ENCODE assay signal across 10 cellular contexts in genomic region chr2:27494944-27495554, GRCh38. TPM values are rescaled to one million over a fixed set of nuclear protein-coding genes. Genes with fewer than 3 reads are reported as not detected.
A peak's percentile ranks its signal among the peaks of the same experiment; 100 is the strongest.
DNase-seq lines count a peak whose midpoint lies in the region; ATAC-seq, FAIRE-seq and TF ChIP-seq lines count a peak whose summit lies in the region.
"Had no signal": no experiment of that assay in that cellular context is flagged by ENCODE, and none has a peak within 500 bp of the region (broad histone marks: within the 10 kb centered on the region; RNA-seq: fewer than 3 reads in every experiment).

Gene FNDC4, minus strand, starts transcription at chr2:27495200. Its CDS starts 521 bp downstream, at chr2:27494679.

- H3K36me3 ChIP-seq in muscle layer of duodenum (ENCODE audit: control insufficient read depth in 1 of 2, insufficient read depth in 2 of 2, low read length in 2 of 2): peaks cover 0 to 7% of the 10 kb centered on the region in 2 donors
- H3K36me3 ChIP-seq in vagina: no peaks in the 10 kb centered on the region

- no peak for FAIRE-seq in GM19239 (lab: Jason Lieb, UNC)
- FAIRE-seq in GM12891 (lab: Jason Lieb, UNC): no peak
- FAIRE-seq: TTC549 had no signal

- H3K9me3 ChIP-seq in muscle layer of duodenum (ENCODE audit: control insufficient read depth in 1 of 2, low read length in 2 of 2) (no peaks in the 10 kb centered on the region), vagina (no peaks in the 10 kb centered on the region)

- H3K27me3 Mint-ChIP-seq in activated CD4-positive, alpha-beta T cell treated with anti-CD3 and anti-CD28 coated beads, Interleukin-2, amount 10 ng/mL, durations not matched to agents 7 days and 5 days: peaks cover 53% of the 10 kb centered on the region

- DNase-seq in NCI-H2171 treated with DMSO at 0.1 percent for 48 hours (lab: John Stamatoyannopoulos, UW): peak; percentile 10
- no peak for DNase-seq in NCI-H2171 (lab: John Stamatoyannopoulos, UW)
- peak; percentile 10 for DNase-seq in activated CD4-positive, alpha-beta T cell treated with anti-CD3 and anti-CD28 coated beads, Interleukin-2, amount 10 ng/mL, durations not matched to agents 7 days and 5 days
- DNase-seq in vagina (ENCODE audit: extremely low spot score in 2 of 2): no peak
- no peak for DNase-seq in GM19239 (ENCODE audit: insufficient read length, low spot score)
- DNase-seq in GM12891 (ENCODE audit: insufficient read length, low spot score): no peak

- CTCF ChIA-PET in activated CD4-positive, alpha-beta T cell treated with anti-CD3 and anti-CD28 coated beads, Interleukin-2, amount 10 ng/mL, durations not matched to agents 7 days and 5 days (lab: Charles Lee): interaction anchor here (0.7 to 1.7 kb wide), 3 partner anchors 31 to 778 kb away, joined by 3 read pairs; no protein-coding TSS in a partner anchor

- H3K36me3 Mint-ChIP-seq in activated CD4-positive, alpha-beta T cell treated with anti-CD3 and anti-CD28 coated beads, Interleukin-2, amount 10 ng/mL, durations not matched to agents 7 days and 5 days (ENCODE audit: low read depth): no peaks in the 10 kb centered on the region

- H3K27ac ChIP-seq in muscle layer of duodenum (ENCODE audit: low read length) (no peak within 1 kb of the TSS), vagina (peak within 1 kb of the TSS; percentile 34)
- H3K27ac ChIP-seq: C4-2B had no signal

- peaks cover 19% of the 10 kb centered on the region for H3K4me1 Mint-ChIP-seq in activated CD4-positive, alpha-beta T cell treated with anti-CD3 and anti-CD28 coated beads, Interleukin-2, amount 10 ng/mL, durations not matched to agents 7 days and 5 days

- ATAC-seq in esophagus mucosa: peak; percentile 48

- TF ChIP-seq POLR2A in vagina (IDR thresholded peaks at IDR 0.05) (no peak), GM12891 (IDR thresholded peaks at IDR 0.05; ENCODE audit: low read depth, low read length) (no peak)

- TF ChIP-seq CTCF in vagina (IDR thresholded peaks at IDR 0.05): no peak

- POLR2A ChIA-PET in activated CD4-positive, alpha-beta T cell treated with anti-CD3 and anti-CD28 coated beads, Interleukin-2, amount 10 ng/mL, durations not matched to agents 7 days and 5 days (lab: Charles Lee): no interaction called here

- H3K4me1 ChIP-seq in muscle layer of duodenum (ENCODE audit: control insufficient read depth in 1 of 2, insufficient read depth in 2 of 2, low read length in 2 of 2) (peaks cover 0 to 2% of the 10 kb centered on the region in 2 donors), vagina (peaks cover 15% of the 10 kb centered on the region)

- no peaks in the 10 kb centered on the region for H3K9me3 Mint-ChIP-seq in activated CD4-positive, alpha-beta T cell treated with anti-CD3 and anti-CD28 coated beads, Interleukin-2, amount 10 ng/mL, durations not matched to agents 7 days and 5 days

- H3K27me3 ChIP-seq in muscle layer of duodenum (ENCODE audit: low read depth, low read length): no peaks in the 10 kb centered on the region
- H3K27me3 ChIP-seq in vagina: no peaks in the 10 kb centered on the region

- peak within 1 kb of the TSS; percentile 49 to 70 for H3K4me3 ChIP-seq in muscle layer of duodenum (ENCODE audit: low read depth in 1 of 2, low read length in 2 of 2)
- peak within 1 kb of the TSS; percentile 53 to 87 for H3K4me3 ChIP-seq in vagina

- peak within 1 kb of the TSS; percentile 64 for H3K4me3 Mint-ChIP-seq in activated CD4-positive, alpha-beta T cell treated with anti-CD3 and anti-CD28 coated beads, Interleukin-2, amount 10 ng/mL, durations not matched to agents 7 days and 5 days

- intact Hi-C loops in vagina (cut with DNase I): loop anchor here (5.0 kb wide), 1 partner anchor 132 kb away; the partner anchor contains the start of genes CCDC121 and GPN1

- H3K27ac Mint-ChIP-seq in activated CD4-positive, alpha-beta T cell treated with anti-CD3 and anti-CD28 coated beads, Interleukin-2, amount 10 ng/mL, durations not matched to agents 7 days and 5 days: no peak within 1 kb of the TSS

TF ChIP-seq in GM12891, 5 proteins besides CTCF, POLR2A, EP300 and RAD21:
- TF ChIP-seq PAX5 (IDR thresholded peaks at IDR 0.05; ENCODE audit: insufficient read depth, low read length, severe bottlenecking) (no peak), POU2F2 (IDR thresholded peaks at IDR 0.05; ENCODE audit: low read depth, low read length) (no peak)

RNA-seq across cellular contexts. Expression of gene FNDC4, which starts in this region (rescaled TPM):
- total RNA-seq in activated CD4-positive, alpha-beta T cell treated with anti-CD3 and anti-CD28 coated beads, Interleukin-2, amount 10 ng/mL, durations not matched to agents 7 days and 5 days: not detected
- total RNA-seq in esophagus mucosa: 8.5 TPM
- total RNA-seq in vagina: 18.2 TPM
- not detected for polyA plus RNA-seq in GM12891 (2012; ENCODE audit: low read depth, missing spikeins)

Comparison
In these comparisons a context has a peak if more than half of its experiments do, and no peak if none do; other contexts are left out.
1. Peak in DNase-seq in activated CD4-positive, alpha-beta T cell treated with anti-CD3 and anti-CD28 coated beads, Interleukin-2, amount 10 ng/mL, durations not matched to agents 7 days and 5 days; RNA of the gene not detected or under 1 TPM.